Comparison of ENCODE assay signal across 11 cellular contexts in the genomic region with DNA sequence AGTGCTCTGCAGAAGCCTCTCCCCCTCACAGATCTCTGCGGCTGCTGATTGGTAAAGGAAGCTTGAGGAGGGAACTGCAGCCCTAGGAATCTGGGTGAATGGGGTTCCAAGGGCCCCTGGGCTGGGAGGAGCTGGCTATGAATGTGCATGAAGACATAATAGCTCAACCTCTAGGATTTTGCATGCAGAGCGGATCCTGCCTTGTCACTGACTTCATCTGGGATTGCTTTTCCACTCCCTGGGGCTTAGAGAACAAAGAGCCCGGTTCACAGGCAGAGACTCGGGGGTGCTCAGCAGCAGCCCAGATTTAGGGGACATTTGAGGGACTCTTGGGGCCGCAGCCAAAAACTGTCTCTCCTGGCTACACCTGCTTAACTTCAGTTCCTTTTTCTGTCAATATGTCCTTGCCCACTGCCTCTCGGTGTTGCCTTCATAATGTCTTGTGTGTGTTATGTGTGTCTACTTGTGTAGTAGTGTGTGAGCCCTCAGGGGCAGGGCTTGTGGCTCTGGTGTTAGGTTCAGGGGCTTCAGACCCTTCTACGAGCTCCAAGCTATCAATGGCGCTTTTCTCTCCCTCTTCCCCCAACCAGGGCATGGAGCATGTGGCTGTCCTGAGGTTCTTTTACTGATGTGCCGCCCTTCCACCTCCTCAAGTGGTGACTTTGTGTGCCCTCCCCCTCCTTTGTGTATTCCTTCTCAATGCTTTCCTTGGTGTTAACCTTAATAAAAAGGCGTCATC. TPM values are rescaled to one million over a fixed set of nuclear protein-coding genes. Genes with fewer than 3 reads are reported as not detected.
DNase-seq lines count a peak whose midpoint lies in the region; ATAC-seq and TF ChIP-seq lines count a peak whose summit lies in the region.
"Had no signal": no experiment of that assay in that cellular context is flagged by ENCODE, and none has a peak within 500 bp of the region (broad histone marks: within the 10 kb centered on the region; RNA-seq: fewer than 3 reads in every experiment).

No MANE protein-coding gene starts in this region.

- intact Hi-C loops in left lung (cut with DNase I): no loop called here

- peak overlapping the region; percentile 79 for H2AFZ ChIP-seq in parathyroid adenoma

- TF ChIP-seq CTCF in foreskin fibroblast (IDR thresholded peaks at IDR 0.05; ENCODE audit: low read depth, low read length) (no peak), parathyroid adenoma (IDR thresholded peaks at IDR 0.05) (no peak), left lung (IDR thresholded peaks at IDR 0.05) (no peak)

- DNase-seq in DMS53 (lab: John Stamatoyannopoulos, UW): peak; percentile 32
- DNase-seq in DMS53 treated with DMSO at 0.1 percent for 48 hours (lab: John Stamatoyannopoulos, UW; ENCODE audit: unreplicated experiment): no peak
- peak; percentile 52 for DNase-seq in SK-N-MC (ENCODE audit: low read depth, low spot score)
- DNase-seq in foreskin fibroblast: peak; percentile 30 to 69
- no peak for DNase-seq in left lung
- DNase-seq in HUDEP-2 (lab: John Stamatoyannopoulos, UW; ENCODE audit: unreplicated experiment in 76 of 76): no peak
- DNase-seq in activated T-cell treated with anti-CD3 and anti-CD28 coated beads, Interleukin-2, amount 50 U/mL, for 48 hours: no peak
- DNase-seq: 8988T, midbrain had no signal

- H3K4me2 ChIP-seq in parathyroid adenoma (ENCODE audit: low read length): peak overlapping the region; percentile 93

- no peaks in the 10 kb centered on the region for H3K79me2 ChIP-seq in parathyroid adenoma

- H3K9ac ChIP-seq in SK-N-MC (ENCODE audit: insufficient read length) (no peak overlapping the region), parathyroid adenoma (no peak overlapping the region)

- H3K36me3 ChIP-seq in SK-N-MC (ENCODE audit: insufficient read depth, low read length) (no peaks in the 10 kb centered on the region), parathyroid adenoma (ENCODE audit: control insufficient read depth, insufficient read depth, low read length) (no peaks in the 10 kb centered on the region), left lung (no peaks in the 10 kb centered on the region)
- H3K36me3 ChIP-seq: thoracic aorta had no signal

- H3K27ac ChIP-seq in SK-N-MC (peak overlapping the region; percentile 51; the same call in 1 of the 2 replicates), parathyroid adenoma (no peak overlapping the region), left lung (no peak overlapping the region)
- H3K27ac ChIP-seq: thoracic aorta had no signal

- no peaks in the 10 kb centered on the region for H3K9me3 ChIP-seq in SK-N-MC (ENCODE audit: low read depth, low read length)
- no peaks in the 10 kb centered on the region for H3K9me3 ChIP-seq in parathyroid adenoma (ENCODE audit: control insufficient read depth, low read length)
- H3K9me3 ChIP-seq in left lung: no peaks in the 10 kb centered on the region
- H3K9me3 ChIP-seq: thoracic aorta had no signal

- H3K4me3 ChIP-seq in SK-N-MC (peak overlapping the region; percentile 86), foreskin fibroblast (ENCODE audit: low read depth in 1 of 2, low read length in 2 of 2) (no peak overlapping the region), parathyroid adenoma (ENCODE audit: low read depth, low read length) (peak overlapping the region; percentile 87), left lung (no peak overlapping the region)

- H3K27me3 ChIP-seq in parathyroid adenoma (ENCODE audit: control insufficient read depth, insufficient read depth, low read length) (no peaks in the 10 kb centered on the region), left lung (peaks cover 25 to 64% of the 10 kb centered on the region in 2 donors)

- H3K4me1 ChIP-seq in parathyroid adenoma (peaks cover 7% of the 10 kb centered on the region), left lung (peaks cover 7 to 21% of the 10 kb centered on the region in 2 donors)

- no peak for ATAC-seq in left lung

RNA-seq across cellular contexts. Expression of gene CCDC184, which starts 1.9 kb away (rescaled TPM):
- under 1 TPM; 0.58 to 0.73 TPM for total RNA-seq in left lung

RNA-seq across cellular contexts. Expression of gene OR10AD1, which starts 17.7 kb away (rescaled TPM):
- total RNA-seq in left lung: not detected
- total RNA-seq: thoracic aorta had no signal

RNA-seq across cellular contexts. Expression of gene ASB8, which starts 28.0 kb away (rescaled TPM):
- 10 to 100 TPM; 26.8 to 30.4 TPM for total RNA-seq in left lung

Comparison
In these comparisons a context has a peak if more than half of its experiments do, and no peak if none do; other contexts are left out.
1. DNase-seq: peak in DMS53 (single experiment), SK-N-MC (single experiment) and foreskin fibroblast (2 of 2); none in DMS53 treated with DMSO at 0.1 percent for 48 hours (single experiment), left lung (0 of 2), HUDEP-2 (0 of 76) and activated T-cell treated with anti-CD3 and anti-CD28 coated beads, Interleukin-2, amount 50 U/mL, for 48 hours (0 of 2).
2. H3K4me3 ChIP-seq: peak in SK-N-MC (single experiment) and parathyroid adenoma (single experiment); none in foreskin fibroblast (0 of 2) and left lung (0 of 2).